Comparison of ENCODE assay signal across 17 cellular contexts in the genomic region with DNA sequence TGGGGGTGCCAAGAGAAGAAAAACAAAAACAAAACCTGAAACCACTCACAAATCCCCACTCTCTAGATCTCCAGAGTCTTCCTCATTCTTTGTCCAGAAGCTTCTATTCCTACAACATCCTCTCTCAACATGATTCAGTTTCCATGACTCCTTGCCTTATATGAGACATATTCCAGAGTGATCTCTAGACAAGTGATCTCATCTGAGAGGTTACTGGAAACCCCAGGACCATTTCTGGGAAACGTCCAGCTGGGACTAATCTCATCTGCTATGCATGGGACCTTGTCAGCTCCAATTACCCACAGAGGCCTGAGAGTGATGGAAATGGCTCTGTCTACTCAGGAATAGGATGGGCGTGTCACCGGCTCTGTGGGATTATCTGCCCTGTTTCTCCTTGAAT. TPM values are rescaled to one million over a fixed set of nuclear protein-coding genes. Genes with fewer than 3 reads are reported as not detected.
DNase-seq lines count a peak whose midpoint lies in the region; ATAC-seq lines count a peak whose summit lies in the region.
"Had no signal": no experiment of that assay in that cellular context is flagged by ENCODE, and none has a peak within 500 bp of the region (broad histone marks: within the 10 kb centered on the region; RNA-seq: fewer than 3 reads in every experiment).

No MANE protein-coding gene starts in this region.

- H3K36me3 Mint-ChIP-seq in activated CD4-positive, alpha-beta T cell treated with anti-CD3 and anti-CD28 coated beads, Interleukin-2, amount 10 ng/mL, durations not matched to agents 7 days and 5 days (ENCODE audit: low read depth), result no peaks in the 10 kb centered on the region
- H3K36me3 Mint-ChIP-seq: activated CD4-positive, alpha-beta memory T cell treated with anti-CD3 and anti-CD28 coated beads for 36 hours had no signal

- H3K4me1 Mint-ChIP-seq in activated CD4-positive, alpha-beta T cell treated with anti-CD3 and anti-CD28 coated beads, Interleukin-2, amount 10 ng/mL, durations not matched to agents 7 days and 5 days, result no peaks in the 10 kb centered on the region
- H3K4me1 Mint-ChIP-seq: memory B cell had no signal

- H3K9me3 Mint-ChIP-seq in activated CD4-positive, alpha-beta T cell treated with anti-CD3 and anti-CD28 coated beads, Interleukin-2, amount 10 ng/mL, durations not matched to agents 7 days and 5 days, result no peaks in the 10 kb centered on the region
- H3K9me3 Mint-ChIP-seq: activated CD4-positive, alpha-beta memory T cell treated with anti-CD3 and anti-CD28 coated beads for 36 hours; memory B cell; T-helper 2 cell treated with Interferon-gamma antibody and Interleukin-4, amounts not matched to agents 5 μg/mL and 100 μg/mL, for 36 hours had no signal

- POLR2A ChIA-PET in activated CD4-positive, alpha-beta T cell treated with anti-CD3 and anti-CD28 coated beads, Interleukin-2, amount 10 ng/mL, durations not matched to agents 7 days and 5 days (lab: Charles Lee), result no interaction called here

- DNase-seq in AG08395 (ENCODE audit: low spot score), result peak; percentile 53
- peak; percentile 83 for DNase-seq in M059J (ENCODE audit: low read depth)
- DNase-seq in astrocyte of the hippocampus (ENCODE audit: low read depth, low spot score), result peak; percentile 62
- DNase-seq in iris pigment epithelial cell (ENCODE audit: low read depth), result peak; percentile 74
- no peak for DNase-seq in activated CD4-positive, alpha-beta T cell treated with anti-CD3 and anti-CD28 coated beads, Interleukin-2, amount 10 ng/mL, durations not matched to agents 7 days and 5 days
- DNase-seq: ACHN; activated CD4-positive, alpha-beta memory T cell treated with anti-CD3 and anti-CD28 coated beads for 36 hours; DMS153; NCI-H524; nucleus accumbens; tibial artery had no signal

- no peaks in the 10 kb centered on the region for H3K27me3 Mint-ChIP-seq in activated CD4-positive, alpha-beta T cell treated with anti-CD3 and anti-CD28 coated beads, Interleukin-2, amount 10 ng/mL, durations not matched to agents 7 days and 5 days
- H3K27me3 Mint-ChIP-seq: activated CD4-positive, alpha-beta memory T cell treated with anti-CD3 and anti-CD28 coated beads for 36 hours; memory B cell had no signal

- no peak overlapping the region for H3K4me3 Mint-ChIP-seq in activated CD4-positive, alpha-beta T cell treated with anti-CD3 and anti-CD28 coated beads, Interleukin-2, amount 10 ng/mL, durations not matched to agents 7 days and 5 days
- H3K4me3 Mint-ChIP-seq: activated CD4-positive, alpha-beta memory T cell treated with anti-CD3 and anti-CD28 coated beads for 36 hours; memory B cell; T-helper 2 cell treated with Interferon-gamma antibody and Interleukin-4, amounts not matched to agents 5 μg/mL and 100 μg/mL, for 36 hours had no signal

- no peak overlapping the region for H3K27ac Mint-ChIP-seq in activated CD4-positive, alpha-beta T cell treated with anti-CD3 and anti-CD28 coated beads, Interleukin-2, amount 10 ng/mL, durations not matched to agents 7 days and 5 days
- H3K27ac Mint-ChIP-seq: activated CD4-positive, alpha-beta memory T cell treated with anti-CD3 and anti-CD28 coated beads for 36 hours; memory B cell; T-helper 2 cell treated with Interferon-gamma antibody and Interleukin-4, amounts not matched to agents 5 μg/mL and 100 μg/mL, for 36 hours had no signal

- CTCF ChIA-PET in activated CD4-positive, alpha-beta T cell treated with anti-CD3 and anti-CD28 coated beads, Interleukin-2, amount 10 ng/mL, durations not matched to agents 7 days and 5 days (lab: Charles Lee), result no interaction called here

- ATAC-seq in GM18517 (IDR thresholded peaks at IDR 0.05; ENCODE audit: unreplicated experiment), result no peak
- ATAC-seq in GM19328 (IDR thresholded peaks at IDR 0.05; ENCODE audit: unreplicated experiment), result no peak
- ATAC-seq in GM21529 (IDR thresholded peaks at IDR 0.05; ENCODE audit: unreplicated experiment), result no peak

RNA-seq across cellular contexts. Expression of gene GUCA1B, which starts 4.0 kb away (rescaled TPM):
- total RNA-seq in M059J (2014; rRNA removed; shearing (Covaris generic)), result 0.27 TPM in 1 of 2 replicates, not detected in the other
- total RNA-seq in activated CD4-positive, alpha-beta T cell treated with anti-CD3 and anti-CD28 coated beads, Interleukin-2, amount 10 ng/mL, durations not matched to agents 7 days and 5 days, result under 1 TPM; 0.60 to 0.79 TPM

RNA-seq across cellular contexts. Expression of gene GUCA1A, which starts 17.6 kb away (rescaled TPM):
- total RNA-seq in M059J (2014; rRNA removed; shearing (Covaris generic)), result not detected in 2 replicates
- not detected for total RNA-seq in activated CD4-positive, alpha-beta T cell treated with anti-CD3 and anti-CD28 coated beads, Interleukin-2, amount 10 ng/mL, durations not matched to agents 7 days and 5 days
- total RNA-seq: activated CD4-positive, alpha-beta memory T cell treated with anti-CD3 and anti-CD28 coated beads for 36 hours; breast epithelium had no signal

RNA-seq across cellular contexts. Expression of gene MRPS10, which starts 26.9 kb away (rescaled TPM):
- total RNA-seq in M059J (2014; rRNA removed; shearing (Covaris generic)), result 96.9 and 123 TPM in 2 replicates
- 10 to 100 TPM; 27.9 to 33.1 TPM for total RNA-seq in activated CD4-positive, alpha-beta T cell treated with anti-CD3 and anti-CD28 coated beads, Interleukin-2, amount 10 ng/mL, durations not matched to agents 7 days and 5 days

RNA-seq across cellular contexts. Expression of gene C6orf132, which starts 48.4 kb away (rescaled TPM):
- 0.30 and 2.2 TPM in 2 replicates for total RNA-seq in M059J (2014; rRNA removed; shearing (Covaris generic))
- total RNA-seq in activated CD4-positive, alpha-beta T cell treated with anti-CD3 and anti-CD28 coated beads, Interleukin-2, amount 10 ng/mL, durations not matched to agents 7 days and 5 days, result under 1 TPM in 1 of 2 experiments, not detected in 1; 0.02 TPM
